ENCODE assay signal across 31 cellular contexts in the genomic region with DNA sequence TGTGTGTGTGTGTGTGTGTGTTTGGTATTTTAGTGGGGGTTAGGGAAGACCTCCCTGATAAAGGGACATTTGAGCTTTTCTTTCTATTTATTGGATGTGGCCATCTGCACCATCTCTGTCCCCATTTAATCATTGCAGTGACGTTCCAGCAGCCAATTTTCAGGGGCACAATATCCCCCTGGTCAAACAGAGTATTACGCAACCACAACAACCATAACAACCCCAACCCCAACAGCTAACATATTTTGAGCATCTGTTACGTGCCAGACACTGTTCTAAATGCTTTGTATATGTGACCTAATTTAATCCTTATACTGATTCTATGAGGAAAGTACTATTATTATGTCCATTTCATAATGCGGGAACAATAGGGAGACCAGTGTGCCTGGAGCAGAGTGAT.
"Had no signal": no experiment of that assay in that cellular context is flagged by ENCODE, and none has a peak within 500 bp of the region (broad histone marks: within the 10 kb centered on the region; RNA-seq: fewer than 3 reads in every experiment).

No MANE protein-coding gene starts in this region.

- DNase-seq: heart left ventricle; hypothalamus; immature natural killer cell; kidney glomerular epithelial cell; left cardiac atrium; lower lobe of right lung; mammary epithelial cell; mesenchymal stem cell; naive thymus-derived CD8-positive, alpha-beta T cell; occipital lobe; ovary; stimulated activated CD4-positive, alpha-beta T cell treated with anti-CD3 and anti-CD28 coated beads, Interleukin-12 subunit alpha, Interleukin-12 subunit beta, amount 100 ng/mL, for 4 hours; stimulated activated CD4-positive, alpha-beta T cell treated with anti-CD3 and anti-CD28 coated beads, Interleukin-15, amount 100 ng/mL, for 24 hours; stimulated activated CD4-positive, alpha-beta T cell treated with anti-CD3 and anti-CD28 coated beads, Interleukin-2, amount 100 ng/mL, for 24 hours; stimulated activated CD4-positive, alpha-beta T cell treated with anti-CD3 and anti-CD28 coated beads, Interleukin-4, amount 100 ng/mL, for 1 hour; stimulated activated naive B cell treated with anti-CD40 and anti-IgM and Interleukin-4, amounts not matched to agents 10 μg/mL and 1 μg/mL and 100 μg/mL, for 72 hours; stimulated activated naive CD8-positive, alpha-beta T cell treated with anti-CD3 and anti-CD28 coated beads, Interleukin-15, Interleukin-2, amounts not matched to agents 100 U/mL and 50 U/mL, for 24 hours; stomach; testis; thyroid gland; transverse colon; upper lobe of left lung had no signal

- H3K9me3 Mint-ChIP-seq: neural crest cell had no signal

- H3K4me3 ChIP-seq: heart left ventricle, lower lobe of right lung, ovary, right atrium auricular region, skin epidermis, stomach, testis, thyroid gland, transverse colon, upper lobe of left lung had no signal

- H3K4me1 ChIP-seq: heart left ventricle, lower lobe of right lung, right atrium auricular region, stomach, testis, thyroid gland, transverse colon, upper lobe of left lung had no signal

- ATAC-seq: heart left ventricle; left cardiac atrium; left lobe of liver; lower lobe of right lung; naive thymus-derived CD8-positive, alpha-beta T cell; sciatic nerve; stimulated activated naive B cell treated with anti-CD40 and anti-IgM and Interleukin-4, amounts not matched to agents 10 μg/mL and 1 μg/mL and 100 μg/mL, for 72 hours; stimulated activated naive CD8-positive, alpha-beta T cell treated with anti-CD3 and anti-CD28 coated beads, Interleukin-15, Interleukin-2, amounts not matched to agents 100 U/mL and 50 U/mL, for 24 hours had no signal

- H3K9me3 ChIP-seq: neutrophil, ovary, testis, thyroid gland had no signal

- H3K36me3 ChIP-seq: heart left ventricle, lower lobe of right lung, neutrophil, ovary, right atrium auricular region, stomach, thyroid gland, transverse colon, upper lobe of left lung had no signal

- H3K27me3 Mint-ChIP-seq: progenitor cell of endocrine pancreas; stimulated activated naive B cell treated with anti-CD40 and anti-IgM and Interleukin-4, amounts not matched to agents 10 μg/mL and 1 μg/mL and 100 μg/mL, for 72 hours had no signal

- H3K36me3 Mint-ChIP-seq: immature natural killer cell; stimulated activated naive B cell treated with anti-CD40 and anti-IgM and Interleukin-4, amounts not matched to agents 10 μg/mL and 1 μg/mL and 100 μg/mL, for 72 hours had no signal

- H3K27me3 ChIP-seq: neutrophil, ovary, right atrium auricular region, stomach, testis, thyroid gland, transverse colon, upper lobe of left lung had no signal

- FAIRE-seq: islet of Langerhans had no signal

- H3K4me3 Mint-ChIP-seq: immature natural killer cell; naive thymus-derived CD8-positive, alpha-beta T cell; nephron; neural crest cell; stimulated activated naive B cell treated with anti-CD40 and anti-IgM and Interleukin-4, amounts not matched to agents 10 μg/mL and 1 μg/mL and 100 μg/mL, for 72 hours had no signal

- H3K4me1 Mint-ChIP-seq: immature natural killer cell; naive thymus-derived CD8-positive, alpha-beta T cell; nephron; neural crest cell; stimulated activated naive B cell treated with anti-CD40 and anti-IgM and Interleukin-4, amounts not matched to agents 10 μg/mL and 1 μg/mL and 100 μg/mL, for 72 hours had no signal

- H3K27ac ChIP-seq: heart left ventricle, lower lobe of right lung, neutrophil, ovary, right atrium auricular region, skin epidermis, stomach, testis, thyroid gland, transverse colon, upper lobe of left lung had no signal

- H3K27ac Mint-ChIP-seq: immature natural killer cell; naive thymus-derived CD8-positive, alpha-beta T cell; nephron; progenitor cell of endocrine pancreas; stimulated activated naive B cell treated with anti-CD40 and anti-IgM and Interleukin-4, amounts not matched to agents 10 μg/mL and 1 μg/mL and 100 μg/mL, for 72 hours had no signal
